Comparison of ENCODE assay signal across 1 cellular context in the genomic region with DNA sequence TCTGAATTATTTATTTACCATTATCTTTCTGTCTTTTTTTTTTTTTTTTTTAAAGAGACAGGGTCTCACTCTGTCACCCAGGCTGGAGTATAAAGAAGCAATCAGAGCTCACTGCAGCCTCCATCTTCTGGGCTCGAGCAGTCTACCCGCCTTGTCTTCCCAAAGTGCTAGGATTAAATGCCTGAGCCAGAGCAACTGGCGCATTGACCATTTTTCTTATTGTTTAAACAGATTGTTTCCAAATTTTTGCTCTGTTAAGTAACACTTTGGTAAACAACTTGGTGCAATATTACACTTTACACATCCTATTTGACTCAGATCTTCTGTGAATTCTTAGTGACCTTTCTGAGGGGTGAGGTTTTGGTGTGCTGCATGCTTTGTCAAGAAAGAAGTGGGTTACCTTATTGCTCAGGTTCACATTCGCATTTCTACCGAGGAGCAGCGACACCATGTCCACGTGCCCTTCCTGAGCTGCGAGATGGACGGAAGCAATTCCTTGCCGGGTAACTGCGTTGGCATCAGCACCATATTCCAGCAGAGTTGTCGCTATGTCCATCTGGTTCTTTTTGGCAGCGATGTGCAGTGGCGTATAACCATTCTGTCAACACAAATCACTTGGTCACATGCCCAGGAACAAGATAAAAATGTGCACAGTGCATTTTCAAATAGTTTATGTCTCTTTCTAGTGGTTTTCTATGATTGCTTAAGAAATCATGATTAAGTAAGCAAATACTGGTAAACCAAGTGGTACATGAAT.
TF ChIP-seq lines count a peak whose summit lies in the region.

No MANE protein-coding gene starts in this region.

TF ChIP-seq in IMR-90, 13 proteins besides CTCF, POLR2A, EP300 and RAD21 (continued from another document):
- TF ChIP-seq, protein P1, sequence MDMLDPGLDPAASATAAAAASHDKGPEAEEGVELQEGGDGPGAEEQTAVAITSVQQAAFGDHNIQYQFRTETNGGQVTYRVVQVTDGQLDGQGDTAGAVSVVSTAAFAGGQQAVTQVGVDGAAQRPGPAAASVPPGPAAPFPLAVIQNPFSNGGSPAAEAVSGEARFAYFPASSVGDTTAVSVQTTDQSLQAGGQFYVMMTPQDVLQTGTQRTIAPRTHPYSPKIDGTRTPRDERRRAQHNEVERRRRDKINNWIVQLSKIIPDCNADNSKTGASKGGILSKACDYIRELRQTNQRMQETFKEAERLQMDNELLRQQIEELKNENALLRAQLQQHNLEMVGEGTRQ (IDR thresholded peaks at IDR 0.05; ENCODE audit: low read depth, low read length) = no peak
- no peak for TF ChIP-seq RFX5 (IDR thresholded peaks at IDR 0.05; ENCODE audit: low read depth, low read length)
- TF ChIP-seq CHD1 (IDR thresholded peaks at IDR 0.05; ENCODE audit: low read depth, low read length) = no peak
TF ChIP-seq in IMR-90: peak in this region for 0.
